18 cellular contexts compared by ENCODE assay signal in genomic region chr14:37590810-37591139, GRCh38. TPM values are rescaled to one million over a fixed set of nuclear protein-coding genes. Genes with fewer than 3 reads are reported as not detected.
A peak's percentile ranks its signal among the peaks of the same experiment; 100 is the strongest.
DNase-seq lines count a peak whose midpoint lies in the region; ATAC-seq and TF ChIP-seq lines count a peak whose summit lies in the region.
"Had no signal": no experiment of that assay in that cellular context is flagged by ENCODE, and none has a peak within 500 bp of the region (broad histone marks: within the 10 kb centered on the region; RNA-seq: fewer than 3 reads in every experiment).

No MANE protein-coding gene starts in this region.

- H3K27ac Mint-ChIP-seq in activated CD4-positive, alpha-beta T cell treated with anti-CD3 and anti-CD28 coated beads, Interleukin-2, amount 10 ng/mL, durations not matched to agents 24 days and 14 days = peak overlapping the region; percentile 3
- peak overlapping the region; percentile 96 for H3K27ac Mint-ChIP-seq in stimulated activated naive B cell treated with anti-CD40 and anti-IgM and Interleukin-4, amounts not matched to agents 10 μg/mL and 1 μg/mL and 100 μg/mL, for 72 hours
- H3K27ac Mint-ChIP-seq: CD8-positive, alpha-beta T cell; stimulated activated memory B cell treated with anti-CD40 and anti-IgM and Interleukin-4, amounts not matched to agents 10 μg/mL and 1 μg/mL and 100 μg/mL, for 72 hours had no signal

- H3K36me3 ChIP-seq in PC-9 (ENCODE audit: low read depth) (peaks cover 21% of the 10 kb centered on the region; the same call in 1 of the 2 replicates), hepatocyte (replicated peaks; ENCODE audit: insufficient read depth, low read depth) (no peaks in the 10 kb centered on the region)
- H3K36me3 ChIP-seq: spleen had no signal

- TF ChIP-seq CTCF in PC-9 (conservative IDR thresholded peaks at IDR 0.05) (no peak), hepatocyte (IDR thresholded peaks at IDR 0.05; ENCODE audit: poor library complexity) (no peak)

- H3K9me3 Mint-ChIP-seq in activated CD4-positive, alpha-beta T cell treated with anti-CD3 and anti-CD28 coated beads, Interleukin-2, amount 10 ng/mL, durations not matched to agents 24 days and 14 days = peaks cover 14% of the 10 kb centered on the region
- H3K9me3 Mint-ChIP-seq in stimulated activated naive B cell treated with anti-CD40 and anti-IgM and Interleukin-4, amounts not matched to agents 10 μg/mL and 1 μg/mL and 100 μg/mL, for 72 hours = peaks cover 4 to 8% of the 10 kb centered on the region in 2 donors
- H3K9me3 Mint-ChIP-seq: CD8-positive, alpha-beta T cell; stimulated activated memory B cell treated with anti-CD40 and anti-IgM and Interleukin-4, amounts not matched to agents 10 μg/mL and 1 μg/mL and 100 μg/mL, for 72 hours had no signal

- DNase-seq in activated CD4-positive, alpha-beta T cell treated with anti-CD3 and anti-CD28 coated beads, Interleukin-2, amount 10 ng/mL, durations not matched to agents 24 days and 14 days = no peak
- DNase-seq in activated CD4-positive, alpha-beta T cell treated with anti-CD3 and anti-CD28 coated beads, Interleukin-2, amount 50 U/mL, for 4 hours = no peak
- no peak for DNase-seq in PC-9
- no peak for DNase-seq in hepatocyte (ENCODE audit: low spot score)
- DNase-seq in stimulated activated naive B cell treated with anti-CD40 and anti-IgM and Interleukin-4, amounts not matched to agents 10 μg/mL and 1 μg/mL and 100 μg/mL, for 72 hours = no peak
- no peak for DNase-seq in ACHN
- DNase-seq in HCEC 1CT = no peak
- DNase-seq in posterior cingulate gyrus = no peak
- DNase-seq: activated naive CD4-positive, alpha-beta T cell; body of pancreas; CD8-positive, alpha-beta T cell; left cardiac atrium; spleen had no signal

- H3K27me3 ChIP-seq in PC-9 (ENCODE audit: insufficient read depth, low read depth) (no peaks in the 10 kb centered on the region), hepatocyte (peaks cover 72% of the 10 kb centered on the region)

- peak overlapping the region; percentile 99 for H3K27ac ChIP-seq in PC-9
- H3K27ac ChIP-seq in hepatocyte = peak overlapping the region; percentile 95
- H3K27ac ChIP-seq: body of pancreas, parathyroid adenoma, RWPE1, spleen had no signal

- H3K36me3 Mint-ChIP-seq in activated CD4-positive, alpha-beta T cell treated with anti-CD3 and anti-CD28 coated beads, Interleukin-2, amount 10 ng/mL, durations not matched to agents 24 days and 14 days (ENCODE audit: low read depth) = peaks cover 3% of the 10 kb centered on the region
- peaks cover 9 to 21% of the 10 kb centered on the region in 2 donors for H3K36me3 Mint-ChIP-seq in stimulated activated naive B cell treated with anti-CD40 and anti-IgM and Interleukin-4, amounts not matched to agents 10 μg/mL and 1 μg/mL and 100 μg/mL, for 72 hours
- H3K36me3 Mint-ChIP-seq: CD8-positive, alpha-beta T cell; stimulated activated memory B cell treated with anti-CD40 and anti-IgM and Interleukin-4, amounts not matched to agents 10 μg/mL and 1 μg/mL and 100 μg/mL, for 72 hours had no signal

- H3K79me2 ChIP-seq in PC-9 (ENCODE audit: low read depth) = peaks cover 89% of the 10 kb centered on the region
- peaks cover 54% of the 10 kb centered on the region for H3K79me2 ChIP-seq in hepatocyte
- H3K79me2 ChIP-seq: parathyroid adenoma had no signal

- H3K4me3 Mint-ChIP-seq in activated CD4-positive, alpha-beta T cell treated with anti-CD3 and anti-CD28 coated beads, Interleukin-2, amount 10 ng/mL, durations not matched to agents 24 days and 14 days = no peak overlapping the region
- peak overlapping the region in 1 of 2 donors; percentile 37 for H3K4me3 Mint-ChIP-seq in stimulated activated naive B cell treated with anti-CD40 and anti-IgM and Interleukin-4, amounts not matched to agents 10 μg/mL and 1 μg/mL and 100 μg/mL, for 72 hours
- H3K4me3 Mint-ChIP-seq: CD8-positive, alpha-beta T cell; stimulated activated memory B cell treated with anti-CD40 and anti-IgM and Interleukin-4, amounts not matched to agents 10 μg/mL and 1 μg/mL and 100 μg/mL, for 72 hours had no signal

- intact Hi-C loops in activated CD4-positive, alpha-beta T cell treated with anti-CD3 and anti-CD28 coated beads, Interleukin-2, amount 10 ng/mL, durations not matched to agents 24 days and 14 days (cut with micrococcal nuclease) = loop anchor here (5.0 kb wide), 1 partner anchor 1068 kb away; the partner anchor contains the start of gene NKX2-1
- intact Hi-C loops in PC-9 (cut with micrococcal nuclease; ENCODE audit: unreplicated experiment) = loop anchor here (2.0 to 10.0 kb wide), 2 partner anchors 24 to 616 kb away; no protein-coding TSS in a partner anchor
- intact Hi-C loops in posterior cingulate gyrus (cut with DNase I) = loop anchor here (10.0 kb wide), 1 partner anchor 346 kb away; no protein-coding TSS in a partner anchor

- H3K27me3 Mint-ChIP-seq in activated CD4-positive, alpha-beta T cell treated with anti-CD3 and anti-CD28 coated beads, Interleukin-2, amount 10 ng/mL, durations not matched to agents 24 days and 14 days = peaks cover 70% of the 10 kb centered on the region
- peaks cover 62 to 81% of the 10 kb centered on the region in 2 donors for H3K27me3 Mint-ChIP-seq in stimulated activated naive B cell treated with anti-CD40 and anti-IgM and Interleukin-4, amounts not matched to agents 10 μg/mL and 1 μg/mL and 100 μg/mL, for 72 hours

- no peaks in the 10 kb centered on the region for H3K9me3 ChIP-seq in PC-9 (ENCODE audit: insufficient read depth, low read depth)
- H3K9me3 ChIP-seq in hepatocyte (ENCODE audit: low read depth) = no peaks in the 10 kb centered on the region
- H3K9me3 ChIP-seq: body of pancreas had no signal

- peaks cover 6% of the 10 kb centered on the region for H3K4me1 Mint-ChIP-seq in activated CD4-positive, alpha-beta T cell treated with anti-CD3 and anti-CD28 coated beads, Interleukin-2, amount 10 ng/mL, durations not matched to agents 24 days and 14 days
- H3K4me1 Mint-ChIP-seq in stimulated activated naive B cell treated with anti-CD40 and anti-IgM and Interleukin-4, amounts not matched to agents 10 μg/mL and 1 μg/mL and 100 μg/mL, for 72 hours = peaks cover 8 to 23% of the 10 kb centered on the region in 2 donors

- BruUV-seq in PC-9 (replicated peaks; lab: Mats Ljungman, UMichigan) = no TSS peak

- peak overlapping the region; percentile 94 for H3K4me3 ChIP-seq in PC-9
- peak overlapping the region; percentile 54 for H3K4me3 ChIP-seq in hepatocyte
- H3K4me3 ChIP-seq: body of pancreas had no signal

- H2AFZ ChIP-seq in PC-9 (no peak overlapping the region), hepatocyte (no peak overlapping the region)
- H2AFZ ChIP-seq: parathyroid adenoma had no signal

- H4K20me1 ChIP-seq in PC-9 (ENCODE audit: insufficient read depth) (no peaks in the 10 kb centered on the region), hepatocyte (ENCODE audit: insufficient read depth, poor library complexity, severe bottlenecking) (no peaks in the 10 kb centered on the region)

- POLR2A ChIA-PET in PC-9 (lab: Charles Lee; ENCODE audit: unreplicated experiment) = no interaction called here

- H3F3A ChIP-seq in PC-9 (ENCODE audit: insufficient read depth, low read depth) = peaks cover 19% of the 10 kb centered on the region

- H3K4me2 ChIP-seq in PC-9 (peak overlapping the region; percentile 96), hepatocyte (peak overlapping the region; percentile 87)

- in situ Hi-C loops in ACHN (cut with HindIII; ENCODE audit: low pct_ligation_motif_present, low pct_unique_long_range_greater_than_20kb, low sequenced_read_pairs) = no loop called here

- 21% methylated on average over 2 of the region's 2 CpGs for WGBS in hepatocyte (ENCODE audit: low lambda C conversion rate, missing lambda C conversion rate)

- no peaks in the 10 kb centered on the region for H3K9me2 ChIP-seq in PC-9 (ENCODE audit: insufficient read depth)
- no peaks in the 10 kb centered on the region for H3K9me2 ChIP-seq in hepatocyte (replicated peaks; ENCODE audit: insufficient read depth)

- no peak for ATAC-seq in stimulated activated naive B cell treated with anti-CD40 and anti-IgM and Interleukin-4, amounts not matched to agents 10 μg/mL and 1 μg/mL and 100 μg/mL, for 72 hours (replicated peaks)
- ATAC-seq: body of pancreas; CD8-positive, alpha-beta T cell; left cardiac atrium; stimulated activated memory B cell treated with anti-CD40 and anti-IgM and Interleukin-4, amounts not matched to agents 10 μg/mL and 1 μg/mL and 100 μg/mL, for 72 hours had no signal

- CTCF ChIA-PET in PC-9 (lab: Charles Lee) = interaction anchor here (0.6 kb wide), 1 partner anchor 187 kb away, joined by 3 read pairs; no protein-coding TSS in a partner anchor

- H3K4me1 ChIP-seq in PC-9 (replicated peaks; ENCODE audit: insufficient read depth) = peaks cover 15% of the 10 kb centered on the region
- peaks cover 8% of the 10 kb centered on the region for H3K4me1 ChIP-seq in hepatocyte (ENCODE audit: insufficient read depth)
- H3K4me1 ChIP-seq: parathyroid adenoma had no signal

RNA-seq across cellular contexts. Expression of gene FOXA1, which starts 4.3 kb away (rescaled TPM):
- total RNA-seq in activated CD4-positive, alpha-beta T cell treated with anti-CD3 and anti-CD28 coated beads, Interleukin-2, amount 10 ng/mL, durations not matched to agents 24 days and 14 days = 0.07 TPM in 1 of 2 replicates, not detected in the other
- 35.4 and 42.6 TPM in 2 replicates for total RNA-seq in PC-9 (2021)
- total RNA-seq in hepatocyte = 87.9 and 89.2 TPM in 2 replicates
- polyA plus RNA-seq in hepatocyte = 75.3 and 85.7 TPM in 2 replicates
- total RNA-seq: CD8-positive, alpha-beta T cell; left cardiac atrium; spleen had no signal
- polyA plus RNA-seq: IgD-negative memory B cell, spleen had no signal

RNA-seq across cellular contexts. Expression of gene TTC6, which starts 4.7 kb away (rescaled TPM):
- not detected in 2 replicates for total RNA-seq in activated CD4-positive, alpha-beta T cell treated with anti-CD3 and anti-CD28 coated beads, Interleukin-2, amount 10 ng/mL, durations not matched to agents 24 days and 14 days
- total RNA-seq in PC-9 (2021) = 4.7 and 5.2 TPM in 2 replicates
- 20.1 and 20.8 TPM in 2 replicates for total RNA-seq in hepatocyte
- polyA plus RNA-seq in hepatocyte = 6.4 and 8.8 TPM in 2 replicates
- total RNA-seq: body of pancreas; CD8-positive, alpha-beta T cell; left cardiac atrium; spleen had no signal
- polyA plus RNA-seq: AG04450, IgD-negative memory B cell, spleen had no signal

Comparison
In these comparisons a context has a peak if more than half of its experiments do, and no peak if none do; other contexts are left out.
1. RNA of gene FOXA1, which starts 4.3 kb away (total RNA-seq): 87.9 to 89.2 TPM in hepatocyte and 35.4 to 42.6 TPM in PC-9; 0.07 TPM in activated CD4-positive, alpha-beta T cell treated with anti-CD3 and anti-CD28 coated beads, Interleukin-2, amount 10 ng/mL, durations not matched to agents 24 days and 14 days; every median in the first group is over 10 times any median in the second.